Comparison of ENCODE assay signal across 8 cellular contexts in the genomic region with DNA sequence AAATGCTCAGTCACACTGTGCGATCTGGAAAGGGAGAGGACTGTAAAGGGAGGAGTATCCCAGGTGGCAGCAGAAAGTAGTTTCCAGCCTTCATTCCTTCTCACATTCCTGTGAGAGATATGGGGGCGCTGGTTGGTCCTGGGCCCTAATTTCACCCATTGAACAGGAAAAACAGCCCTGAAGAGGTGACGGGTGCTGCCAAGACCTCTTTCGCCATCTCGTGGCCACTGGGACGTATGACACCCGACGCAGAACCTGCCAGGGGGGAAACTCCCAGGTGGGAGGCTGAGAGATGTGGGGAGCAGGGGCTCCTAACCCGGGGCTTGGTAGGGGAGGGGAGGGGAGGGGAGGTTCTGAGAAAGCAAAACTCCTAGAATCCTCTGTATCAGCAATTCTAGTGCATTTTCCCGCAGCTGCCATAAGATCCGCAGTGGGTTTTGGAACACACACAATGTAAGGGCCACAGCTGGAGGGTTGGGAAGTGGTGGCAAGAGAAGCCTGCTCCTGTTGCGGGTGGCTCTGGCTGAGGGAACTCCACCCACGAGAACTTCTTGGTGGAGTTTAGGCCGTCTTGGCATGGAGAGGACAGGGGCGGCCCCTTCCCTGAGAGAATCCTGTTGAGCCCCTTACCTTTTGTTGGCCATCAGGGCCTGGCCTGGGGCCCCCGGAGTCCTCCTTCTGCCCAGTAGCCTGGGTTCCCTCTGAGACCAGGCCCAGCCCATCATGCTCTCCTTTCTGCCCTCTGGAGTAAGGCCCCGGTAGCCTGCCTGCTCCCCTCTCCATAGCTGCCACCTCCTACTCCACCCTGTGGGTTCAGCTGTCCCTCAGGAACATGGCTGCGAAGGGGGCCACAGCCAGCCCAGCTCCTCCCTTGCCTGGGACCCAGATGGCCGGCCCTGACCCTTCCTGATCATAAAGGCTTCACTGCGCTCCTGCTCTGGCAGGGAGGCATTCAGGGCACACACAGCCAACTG.
DNase-seq lines count a peak whose midpoint lies in the region; ATAC-seq and TF ChIP-seq lines count a peak whose summit lies in the region.

No MANE protein-coding gene starts in this region.

- peaks cover 0 to 3% of the 10 kb centered on the region in 2 donors for H3K27me3 ChIP-seq in left lung

- DNase-seq in DMS53 (lab: John Stamatoyannopoulos, UW), result peak; percentile 65
- DNase-seq in astrocyte of the hippocampus (ENCODE audit: low read depth, low spot score), result peak; percentile 48
- DNase-seq in left lung, result no peak
- peak; percentile 4 to 23 for DNase-seq in stimulated activated CD8-positive, alpha-beta memory T cell treated with anti-CD3 and anti-CD28 coated beads, Interleukin-2, amount 100 ng/mL, for 48 hours (ENCODE audit: low read depth in 2 of 2)
- DNase-seq in GOT3 (lab: John Stamatoyannopoulos, UW), result no peak

- peak; percentile 52 for ATAC-seq in GM19324 (IDR thresholded peaks at IDR 0.05; ENCODE audit: low FRiP score, unreplicated experiment)
- peak; percentile 44 for ATAC-seq in HG03469 (IDR thresholded peaks at IDR 0.05; ENCODE audit: unreplicated experiment)
- ATAC-seq in SK-N-SH treated with all-trans-retinoic acid at 6 μM for 48 hours, result peak; percentile 85
- ATAC-seq in left lung, result peak; percentile 82

- H3K4me1 ChIP-seq in left lung, result no peaks in the 10 kb centered on the region

- H3K27ac ChIP-seq in left lung, result no peak overlapping the region

- no peak overlapping the region for H3K4me3 ChIP-seq in left lung

- peak in 1 of 2 donors; percentile 53 for TF ChIP-seq CTCF in left lung (IDR thresholded peaks at IDR 0.05)

- no peaks in the 10 kb centered on the region for H3K36me3 ChIP-seq in left lung

- intact Hi-C loops in left lung (cut with DNase I), result no loop called here

- no peaks in the 10 kb centered on the region for H3K9me3 ChIP-seq in left lung

TF ChIP-seq in SK-N-SH treated with all-trans-retinoic acid at 6 μM for 48 hours, 23 proteins besides CTCF, POLR2A, EP300 and RAD21:
- no peak for TF ChIP-seq PPARA (CRISPR knock-in tag; IDR thresholded peaks at IDR 0.05; ENCODE audit: borderline replicate concordance)
- no peak for TF ChIP-seq BACH2 (CRISPR knock-in tag; IDR thresholded peaks at IDR 0.05; ENCODE audit: borderline replicate concordance)

Comparison
In these comparisons a context has a peak if more than half of its experiments do, and no peak if none do; other contexts are left out.
1. DNase-seq: peak in DMS53 (single experiment), astrocyte of the hippocampus (single experiment) and stimulated activated CD8-positive, alpha-beta memory T cell treated with anti-CD3 and anti-CD28 coated beads, Interleukin-2, amount 100 ng/mL, for 48 hours (2 of 2); none in left lung (0 of 2) and GOT3 (single experiment).
2. Peak in every context shown above with its lines, with median percentiles within 50 percentile points of each other: ATAC-seq.